ENCODE assay signal across 1 cellular context in the genomic region with DNA sequence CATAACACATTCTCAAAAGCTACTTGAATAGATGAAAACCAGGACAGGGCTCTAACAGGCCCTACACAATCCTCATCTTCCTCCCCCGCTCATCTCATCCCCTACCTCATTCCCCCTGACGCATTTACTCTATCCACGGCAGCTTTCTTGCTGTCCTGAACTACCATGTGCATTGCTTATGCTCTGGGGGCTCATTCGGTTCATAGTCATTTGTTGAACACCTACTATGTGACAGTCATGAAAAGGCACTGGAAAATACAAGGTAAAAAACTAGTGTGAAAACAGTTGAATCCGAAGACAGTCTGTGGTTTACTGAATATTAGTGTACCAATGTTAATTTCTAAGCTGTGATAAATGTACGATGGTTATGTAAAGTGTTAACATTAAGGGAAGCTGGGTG.
TF ChIP-seq lines count a peak whose summit lies in the region.

No MANE protein-coding gene starts in this region.

TF ChIP-seq in WTC11, 78 proteins besides CTCF, POLR2A, EP300 and RAD21 (continued from another document):
- TF ChIP-seq, protein P1, sequence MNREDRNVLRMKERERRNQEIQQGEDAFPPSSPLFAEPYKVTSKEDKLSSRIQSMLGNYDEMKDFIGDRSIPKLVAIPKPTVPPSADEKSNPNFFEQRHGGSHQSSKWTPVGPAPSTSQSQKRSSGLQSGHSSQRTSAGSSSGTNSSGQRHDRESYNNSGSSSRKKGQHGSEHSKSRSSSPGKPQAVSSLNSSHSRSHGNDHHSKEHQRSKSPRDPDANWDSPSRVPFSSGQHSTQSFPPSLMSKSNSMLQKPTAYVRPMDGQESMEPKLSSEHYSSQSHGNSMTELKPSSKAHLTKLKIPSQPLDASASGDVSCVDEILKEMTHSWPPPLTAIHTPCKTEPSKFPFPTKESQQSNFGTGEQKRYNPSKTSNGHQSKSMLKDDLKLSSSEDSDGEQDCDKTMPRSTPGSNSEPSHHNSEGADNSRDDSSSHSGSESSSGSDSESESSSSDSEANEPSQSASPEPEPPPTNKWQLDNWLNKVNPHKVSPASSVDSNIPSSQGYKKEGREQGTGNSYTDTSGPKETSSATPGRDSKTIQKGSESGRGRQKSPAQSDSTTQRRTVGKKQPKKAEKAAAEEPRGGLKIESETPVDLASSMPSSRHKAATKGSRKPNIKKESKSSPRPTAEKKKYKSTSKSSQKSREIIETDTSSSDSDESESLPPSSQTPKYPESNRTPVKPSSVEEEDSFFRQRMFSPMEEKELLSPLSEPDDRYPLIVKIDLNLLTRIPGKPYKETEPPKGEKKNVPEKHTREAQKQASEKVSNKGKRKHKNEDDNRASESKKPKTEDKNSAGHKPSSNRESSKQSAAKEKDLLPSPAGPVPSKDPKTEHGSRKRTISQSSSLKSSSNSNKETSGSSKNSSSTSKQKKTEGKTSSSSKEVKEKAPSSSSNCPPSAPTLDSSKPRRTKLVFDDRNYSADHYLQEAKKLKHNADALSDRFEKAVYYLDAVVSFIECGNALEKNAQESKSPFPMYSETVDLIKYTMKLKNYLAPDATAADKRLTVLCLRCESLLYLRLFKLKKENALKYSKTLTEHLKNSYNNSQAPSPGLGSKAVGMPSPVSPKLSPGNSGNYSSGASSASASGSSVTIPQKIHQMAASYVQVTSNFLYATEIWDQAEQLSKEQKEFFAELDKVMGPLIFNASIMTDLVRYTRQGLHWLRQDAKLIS (CRISPR knock-in tag; IDR thresholded peaks at IDR 0.05; ENCODE audit: borderline replicate concordance), result no peak
- TF ChIP-seq ZNF396 (CRISPR knock-in tag; IDR thresholded peaks at IDR 0.05; ENCODE audit: borderline replicate concordance) (no peak), GTF2I (CRISPR knock-in tag; conservative IDR thresholded peaks at IDR 0.05) (no peak)
- TF ChIP-seq, protein P2, sequence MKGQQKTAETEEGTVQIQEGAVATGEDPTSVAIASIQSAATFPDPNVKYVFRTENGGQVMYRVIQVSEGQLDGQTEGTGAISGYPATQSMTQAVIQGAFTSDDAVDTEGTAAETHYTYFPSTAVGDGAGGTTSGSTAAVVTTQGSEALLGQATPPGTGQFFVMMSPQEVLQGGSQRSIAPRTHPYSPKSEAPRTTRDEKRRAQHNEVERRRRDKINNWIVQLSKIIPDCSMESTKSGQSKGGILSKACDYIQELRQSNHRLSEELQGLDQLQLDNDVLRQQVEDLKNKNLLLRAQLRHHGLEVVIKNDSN (CRISPR knock-in tag; IDR thresholded peaks at IDR 0.05), result no peak
